ENCODE assay signal across 35 cellular contexts in the genomic region with DNA sequence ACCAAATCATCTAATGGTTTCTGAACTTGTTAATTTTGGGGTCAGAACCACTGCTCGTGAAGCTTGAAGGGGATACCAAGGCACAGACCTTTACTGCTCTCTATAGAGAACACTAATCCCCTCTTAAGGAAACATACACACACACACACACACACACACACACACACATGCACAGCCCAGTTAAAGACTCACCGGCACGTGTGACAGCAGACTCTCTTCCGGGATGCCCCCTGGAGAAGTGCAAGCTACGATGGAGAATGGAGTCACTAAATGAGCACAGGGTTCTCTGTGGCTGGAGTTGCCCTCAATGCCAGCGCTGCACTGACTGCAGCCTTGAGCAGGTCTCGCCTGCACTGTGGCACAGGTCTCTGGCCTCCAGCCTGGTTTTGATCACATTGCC.
"Had no signal": no experiment of that assay in that cellular context is flagged by ENCODE, and none has a peak within 500 bp of the region (broad histone marks: within the 10 kb centered on the region; RNA-seq: fewer than 3 reads in every experiment).

No MANE protein-coding gene starts in this region.

- H3K4me1 Mint-ChIP-seq: activated CD4-positive, alpha-beta memory T cell treated with anti-CD3 and anti-CD28 coated beads, Interleukin-2, amount 10 ng/mL, durations not matched to agents 7 days and 5 days; activated CD4-positive, alpha-beta T cell treated with anti-CD3 and anti-CD28 coated beads for 36 hours; activated CD4-positive, alpha-beta T cell treated with anti-CD3 and anti-CD28 coated beads, Interleukin-2, amount 10 ng/mL, durations not matched to agents 7 days and 5 days; activated CD8-positive, alpha-beta memory T cell treated with anti-CD3 and anti-CD28 coated beads, Interleukin-2, amount 10 ng/mL, durations not matched to agents 7 days and 5 days; activated naive CD4-positive, alpha-beta T cell treated with anti-CD3 and anti-CD28 coated beads, Interleukin-2, amount 10 ng/mL, durations not matched to agents 7 days and 5 days; activated naive CD4-positive, alpha-beta T cell treated with anti-CD3 and anti-CD28 coated beads, Interleukin-2, amount 50 U/mL, for 24 hours; activated naive CD8-positive, alpha-beta T cell treated with anti-CD3 and anti-CD28 coated beads, Interleukin-2, amount 10 ng/mL, durations not matched to agents 7 days and 5 days; activated naive CD8-positive, alpha-beta T cell treated with anti-CD3 and anti-CD28 coated beads, Interleukin-2, amount 50 U/mL, for 24 hours had no signal

- H3K27me3 ChIP-seq: body of pancreas, brain microvascular endothelial cell, breast epithelium had no signal

- H3K4me3 Mint-ChIP-seq: activated CD4-positive, alpha-beta memory T cell treated with anti-CD3 and anti-CD28 coated beads, Interleukin-2, amount 10 ng/mL, durations not matched to agents 7 days and 5 days; activated CD4-positive, alpha-beta T cell treated with anti-CD3 and anti-CD28 coated beads for 36 hours; activated CD4-positive, alpha-beta T cell treated with anti-CD3 and anti-CD28 coated beads, Interleukin-2, amount 10 ng/mL, durations not matched to agents 7 days and 5 days; activated CD8-positive, alpha-beta memory T cell treated with anti-CD3 and anti-CD28 coated beads, Interleukin-2, amount 10 ng/mL, durations not matched to agents 7 days and 5 days; activated CD8-positive, alpha-beta T cell treated with anti-CD3 and anti-CD28 coated beads, Interleukin-2, amount 10 ng/mL, durations not matched to agents 7 days and 5 days; activated naive CD4-positive, alpha-beta T cell treated with anti-CD3 and anti-CD28 coated beads, Interleukin-2, amount 10 ng/mL, durations not matched to agents 7 days and 5 days; activated naive CD4-positive, alpha-beta T cell treated with anti-CD3 and anti-CD28 coated beads, Interleukin-2, amount 50 U/mL, for 24 hours; activated naive CD8-positive, alpha-beta T cell; activated naive CD8-positive, alpha-beta T cell treated with anti-CD3 and anti-CD28 coated beads, Interleukin-2, amount 10 ng/mL, durations not matched to agents 7 days and 5 days; activated naive CD8-positive, alpha-beta T cell treated with anti-CD3 and anti-CD28 coated beads, Interleukin-2, amount 50 U/mL, for 24 hours; activated T-cell treated with anti-CD3 and anti-CD28 coated beads, Interleukin-2, amount 50 U/mL, for 24 hours; T-helper 1 cell treated with Interleukin-12 subunit alpha and Interleukin-12 subunit beta and Interleukin-4 antibody, amounts not matched to agents 30 μg/mL and 1 μg/mL, for 36 hours; T-helper 2 cell treated with Interferon-gamma antibody and Interleukin-4, amounts not matched to agents 5 μg/mL and 100 μg/mL, for 36 hours had no signal

- H3K4me3 ChIP-seq: body of pancreas, breast epithelium had no signal

- H3K4me1 ChIP-seq: body of pancreas, breast epithelium had no signal

- H3K36me3 Mint-ChIP-seq: activated CD8-positive, alpha-beta memory T cell treated with anti-CD3 and anti-CD28 coated beads, Interleukin-2, amount 10 ng/mL, durations not matched to agents 7 days and 5 days; activated naive CD4-positive, alpha-beta T cell treated with anti-CD3 and anti-CD28 coated beads, Interleukin-2, amount 10 ng/mL, durations not matched to agents 7 days and 5 days; activated naive CD4-positive, alpha-beta T cell treated with anti-CD3 and anti-CD28 coated beads, Interleukin-2, amount 50 U/mL, for 24 hours; activated naive CD8-positive, alpha-beta T cell; activated naive CD8-positive, alpha-beta T cell treated with anti-CD3 and anti-CD28 coated beads, Interleukin-2, amount 10 ng/mL, durations not matched to agents 7 days and 5 days had no signal

- H3K36me3 ChIP-seq: brain microvascular endothelial cell, breast epithelium had no signal

- DNase-seq: activated CD4-positive, alpha-beta memory T cell treated with anti-CD3 and anti-CD28 coated beads, Interleukin-2, amount 10 ng/mL, durations not matched to agents 7 days and 5 days; activated CD4-positive, alpha-beta T cell treated with anti-CD3 and anti-CD28 coated beads for 1 hour; activated CD4-positive, alpha-beta T cell treated with anti-CD3 and anti-CD28 coated beads for 36 hours; activated CD4-positive, alpha-beta T cell treated with anti-CD3 and anti-CD28 coated beads for 48 hours; activated CD4-positive, alpha-beta T cell treated with anti-CD3 and anti-CD28 coated beads, Interleukin-2, amount 10 ng/mL, durations not matched to agents 7 days and 5 days; activated CD4-positive, alpha-beta T cell treated with anti-CD3 and anti-CD28 coated beads, Interleukin-2, amount 50 U/mL, for 48 hours; activated CD4-positive, CD25-positive, alpha-beta regulatory T cell; activated CD8-positive, alpha-beta memory T cell treated with anti-CD3 and anti-CD28 coated beads for 24 hours; activated CD8-positive, alpha-beta memory T cell treated with anti-CD3 and anti-CD28 coated beads, Interleukin-2, amount 10 ng/mL, durations not matched to agents 7 days and 5 days; activated CD8-positive, alpha-beta memory T cell treated with anti-CD3 and anti-CD28 coated beads, Interleukin-2, amount 50 U/mL, for 48 hours; activated CD8-positive, alpha-beta T cell treated with anti-CD3 and anti-CD28 coated beads, Interleukin-2, amount 10 ng/mL, durations not matched to agents 7 days and 5 days; activated effector memory CD4-positive, alpha-beta T cell treated with Interleukin-2 at 50 U/mL for 16 hours; activated gamma-delta T cell; activated naive CD4-positive, alpha-beta T cell treated with anti-CD3 and anti-CD28 coated beads, Interleukin-2, amount 10 ng/mL, durations not matched to agents 7 days and 5 days; activated naive CD4-positive, alpha-beta T cell treated with Interleukin-2 at 50 U/mL for 16 hours; activated naive CD8-positive, alpha-beta T cell treated with anti-CD3 and anti-CD28 coated beads, Interleukin-2, amount 10 ng/mL, durations not matched to agents 7 days and 5 days; activated naive CD8-positive, alpha-beta T cell treated with anti-CD3 and anti-CD28 coated beads, Interleukin-2, amount 50 U/mL, for 24 hours; activated T-cell treated with anti-CD3 and anti-CD28 coated beads, Interleukin-2, amount 50 U/mL, for 24 hours; activated T-cell treated with anti-CD3 and anti-CD28 coated beads, Interleukin-2, amount 50 U/mL, for 48 hours; amygdala; anterior cingulate cortex; body of pancreas; brain microvascular endothelial cell; central memory CD4-positive, alpha-beta T cell; T-helper 1 cell; T-helper 2 cell; T-helper 9 cell had no signal

- ATAC-seq: activated CD4-positive, alpha-beta T cell treated with anti-CD3 and anti-CD28 coated beads for 36 hours; activated CD4-positive, CD25-positive, alpha-beta regulatory T cell treated with anti-CD3 and anti-CD28 coated beads, Interleukin-2, amount 50 U/mL, for 24 hours; activated CD8-positive, alpha-beta memory T cell treated with anti-CD3 and anti-CD28 coated beads, Interleukin-2, amount 10 ng/mL, durations not matched to agents 7 days and 5 days; activated CD8-positive, alpha-beta T cell treated with anti-CD3 and anti-CD28 coated beads, Interleukin-2, amount 10 ng/mL, durations not matched to agents 7 days and 5 days; activated naive CD8-positive, alpha-beta T cell treated with anti-CD3 and anti-CD28 coated beads, Interleukin-2, amount 50 U/mL, for 24 hours; body of pancreas had no signal

- H3K27ac ChIP-seq: body of pancreas, brain microvascular endothelial cell, breast epithelium, VCaP had no signal

- H3K27ac Mint-ChIP-seq: activated CD4-positive, alpha-beta memory T cell treated with anti-CD3 and anti-CD28 coated beads, Interleukin-2, amount 10 ng/mL, durations not matched to agents 7 days and 5 days; activated CD4-positive, alpha-beta T cell treated with anti-CD3 and anti-CD28 coated beads for 36 hours; activated CD4-positive, alpha-beta T cell treated with anti-CD3 and anti-CD28 coated beads, Interleukin-2, amount 10 ng/mL, durations not matched to agents 7 days and 5 days; activated CD8-positive, alpha-beta memory T cell treated with anti-CD3 and anti-CD28 coated beads, Interleukin-2, amount 10 ng/mL, durations not matched to agents 7 days and 5 days; activated CD8-positive, alpha-beta T cell treated with anti-CD3 and anti-CD28 coated beads, Interleukin-2, amount 10 ng/mL, durations not matched to agents 7 days and 5 days; activated naive CD4-positive, alpha-beta T cell treated with anti-CD3 and anti-CD28 coated beads, Interleukin-2, amount 10 ng/mL, durations not matched to agents 7 days and 5 days; activated naive CD4-positive, alpha-beta T cell treated with anti-CD3 and anti-CD28 coated beads, Interleukin-2, amount 50 U/mL, for 24 hours; activated naive CD8-positive, alpha-beta T cell; activated naive CD8-positive, alpha-beta T cell treated with anti-CD3 and anti-CD28 coated beads, Interleukin-2, amount 10 ng/mL, durations not matched to agents 7 days and 5 days; activated naive CD8-positive, alpha-beta T cell treated with anti-CD3 and anti-CD28 coated beads, Interleukin-2, amount 50 U/mL, for 24 hours; activated T-cell treated with anti-CD3 and anti-CD28 coated beads, Interleukin-2, amount 50 U/mL, for 24 hours; activated T-helper 2 cell treated with anti-CD3 and anti-CD28 coated beads, Interferon-gamma antibody, Interleukin-2, Interleukin-4, amounts not matched to agents 10 μg/mL and 5 μg/mL and 100 μg/mL, durations not matched to agents 14 hours and 24 hours and 36 hours; T-helper 1 cell treated with Interleukin-12 subunit alpha and Interleukin-12 subunit beta and Interleukin-4 antibody, amounts not matched to agents 30 μg/mL and 1 μg/mL, for 36 hours; T-helper 2 cell treated with Interferon-gamma antibody and Interleukin-4, amounts not matched to agents 5 μg/mL and 100 μg/mL, for 36 hours had no signal

- H3K27me3 Mint-ChIP-seq: activated CD4-positive, alpha-beta memory T cell treated with anti-CD3 and anti-CD28 coated beads, Interleukin-2, amount 10 ng/mL, durations not matched to agents 7 days and 5 days; activated CD4-positive, alpha-beta T cell treated with anti-CD3 and anti-CD28 coated beads for 36 hours; activated CD4-positive, alpha-beta T cell treated with anti-CD3 and anti-CD28 coated beads, Interleukin-2, amount 10 ng/mL, durations not matched to agents 7 days and 5 days; activated CD8-positive, alpha-beta memory T cell treated with anti-CD3 and anti-CD28 coated beads, Interleukin-2, amount 10 ng/mL, durations not matched to agents 7 days and 5 days; activated naive CD4-positive, alpha-beta T cell treated with anti-CD3 and anti-CD28 coated beads, Interleukin-2, amount 10 ng/mL, durations not matched to agents 7 days and 5 days; activated naive CD4-positive, alpha-beta T cell treated with anti-CD3 and anti-CD28 coated beads, Interleukin-2, amount 50 U/mL, for 24 hours; activated naive CD8-positive, alpha-beta T cell; activated naive CD8-positive, alpha-beta T cell treated with anti-CD3 and anti-CD28 coated beads, Interleukin-2, amount 10 ng/mL, durations not matched to agents 7 days and 5 days; activated naive CD8-positive, alpha-beta T cell treated with anti-CD3 and anti-CD28 coated beads, Interleukin-2, amount 50 U/mL, for 24 hours; activated T-cell treated with anti-CD3 and anti-CD28 coated beads, Interleukin-2, amount 50 U/mL, for 24 hours had no signal

- H3K9me3 ChIP-seq: body of pancreas had no signal
